ENCODE assay signal across 8 cellular contexts in the genomic region with DNA sequence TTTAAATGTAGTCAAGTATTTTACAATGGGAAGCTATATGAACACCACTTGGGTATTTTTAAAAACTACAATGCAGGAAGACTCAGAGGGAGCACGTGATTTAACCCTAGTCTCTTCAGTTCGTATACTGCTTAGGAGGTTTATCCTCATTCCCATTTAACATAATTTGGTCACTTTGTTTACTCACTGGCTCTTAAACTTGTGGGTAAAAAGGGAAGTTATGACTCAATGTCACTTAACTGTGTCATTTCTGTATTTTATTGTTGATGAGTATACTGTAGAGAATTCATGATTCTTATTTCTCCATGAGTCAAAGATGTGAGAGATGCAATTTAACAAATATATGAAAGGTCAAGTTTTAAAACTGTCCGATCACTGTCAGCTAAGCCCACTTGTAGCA. TPM values are rescaled to one million over a fixed set of nuclear protein-coding genes. Genes with fewer than 3 reads are reported as not detected.
DNase-seq lines count a peak whose midpoint lies in the region; ATAC-seq, FAIRE-seq and TF ChIP-seq lines count a peak whose summit lies in the region.

No MANE protein-coding gene starts in this region.

- H3K36me3 ChIP-seq in astrocyte (ENCODE audit: insufficient read depth, low read length): peaks cover 29% of the 10 kb centered on the region

- no peaks in the 10 kb centered on the region for H3K27me3 ChIP-seq in astrocyte (ENCODE audit: insufficient read depth, low read length)

- H3K4me2 ChIP-seq in astrocyte (ENCODE audit: low read length): peak overlapping the region; percentile 30

- no peak overlapping the region for H3K4me3 ChIP-seq in astrocyte (ENCODE audit: insufficient read depth, low read depth, low read length)

- DNase-seq in astrocyte (ENCODE audit: low read depth): peak; percentile 58
- peak; percentile 66 for DNase-seq in renal cortical epithelial cell (ENCODE audit: low read depth)
- DNase-seq in central memory CD4-positive, alpha-beta T cell: no peak
- no peak for DNase-seq in stimulated activated naive CD4-positive, alpha-beta T cell treated with Interleukin-2 at 50 U/mL for 16 hours (lab: John Stamatoyannopoulos, UW)

- H3K4me1 Mint-ChIP-seq in astrocyte (ENCODE audit: low read depth, unreplicated experiment): peaks cover 5% of the 10 kb centered on the region

- H3K9ac ChIP-seq in astrocyte (ENCODE audit: low read length): no peak overlapping the region

- peaks cover 7% of the 10 kb centered on the region for H3K4me1 ChIP-seq in astrocyte (ENCODE audit: insufficient read depth, low read length)

- H2AFZ ChIP-seq in astrocyte (ENCODE audit: low read depth, low read length): no peak overlapping the region

- no peak for TF ChIP-seq CTCF in astrocyte (IDR thresholded peaks at IDR 0.05; ENCODE audit: insufficient read depth, low read depth, low read length)

- H4K20me1 ChIP-seq in astrocyte (ENCODE audit: insufficient read depth, low read length): no peaks in the 10 kb centered on the region

- no peak overlapping the region for H3K27ac Mint-ChIP-seq in astrocyte (ENCODE audit: unreplicated experiment)

- peaks cover 2% of the 10 kb centered on the region for H3K36me3 Mint-ChIP-seq in astrocyte (ENCODE audit: low read depth, unreplicated experiment)

- H3K79me2 ChIP-seq in astrocyte (ENCODE audit: insufficient read depth, low read length): no peaks in the 10 kb centered on the region

- peak overlapping the region; percentile 19 for H3K27ac ChIP-seq in astrocyte (ENCODE audit: low read depth, low read length)

- no peaks in the 10 kb centered on the region for H3K9me3 ChIP-seq in astrocyte (ENCODE audit: insufficient read depth, low read depth, low read length)

- no peaks in the 10 kb centered on the region for H3K27me3 Mint-ChIP-seq in astrocyte (ENCODE audit: low read depth, unreplicated experiment)

- H3K4me3 Mint-ChIP-seq in astrocyte (ENCODE audit: unreplicated experiment): no peak overlapping the region

- H3K9me3 Mint-ChIP-seq in astrocyte (ENCODE audit: unreplicated experiment): no peaks in the 10 kb centered on the region

- ATAC-seq in GM18858 (IDR thresholded peaks at IDR 0.05; ENCODE audit: unreplicated experiment) (peak; percentile 76), HG03354 (IDR thresholded peaks at IDR 0.05; ENCODE audit: poor library complexity, severe bottlenecking, unreplicated experiment) (peak; percentile 67), HG03521 (IDR thresholded peaks at IDR 0.05; ENCODE audit: unreplicated experiment) (no peak), HG03135 (IDR thresholded peaks at IDR 0.05; ENCODE audit: unreplicated experiment) (no peak)

- FAIRE-seq in astrocyte (lab: Jason Lieb, UNC): peak; percentile 80

RNA-seq across cellular contexts. Expression of a gene that starts 48.2 kb away (rescaled TPM):
- total RNA-seq in astrocyte (14.3 and 16.0 TPM in 2 replicates), renal cortical epithelial cell (36.1 and 81.1 TPM in 2 replicates)

Comparison
In these comparisons a context has a peak if more than half of its experiments do, and no peak if none do; other contexts are left out.
1. ATAC-seq: peak in GM18858 (single experiment) and HG03354 (single experiment); none in HG03521 (single experiment) and HG03135 (single experiment).
2. DNase-seq: peak in astrocyte (single experiment) and renal cortical epithelial cell (single experiment); none in central memory CD4-positive, alpha-beta T cell (single experiment) and stimulated activated naive CD4-positive, alpha-beta T cell treated with Interleukin-2 at 50 U/mL for 16 hours (single experiment).